ENCODE assay signal across 8 cellular contexts in genomic region chr4:67871867-67872266, GRCh38. TPM values are rescaled to one million over a fixed set of nuclear protein-coding genes. Genes with fewer than 3 reads are reported as not detected.
DNase-seq lines count a peak whose midpoint lies in the region; ATAC-seq and TF ChIP-seq lines count a peak whose summit lies in the region.

No MANE protein-coding gene starts in this region.

- H3K27me3 ChIP-seq in fibroblast of lung (ENCODE audit: control insufficient read depth, insufficient read depth, low read length), result no peaks in the 10 kb centered on the region

- no peaks in the 10 kb centered on the region for H3K36me3 ChIP-seq in fibroblast of lung (ENCODE audit: control insufficient read depth, insufficient read depth, low read length)

- H3K4me2 ChIP-seq in fibroblast of lung (ENCODE audit: extremely low read depth, insufficient read depth, low read length), result no peak overlapping the region

- H3K9me3 ChIP-seq in fibroblast of lung (ENCODE audit: control insufficient read depth, insufficient read depth, low read depth, low read length), result no peaks in the 10 kb centered on the region

- DNase-seq in DMS 273 treated with DMSO at 0.1 percent for 48 hours (lab: John Stamatoyannopoulos, UW), result peak; percentile 5
- DNase-seq in OCI-M1 (lab: John Stamatoyannopoulos, UW), result peak; percentile 88
- peak; percentile 44 to 65 for DNase-seq in fibroblast of lung (ENCODE audit: low read depth in 2 of 2)
- DNase-seq in stromal cell of bone marrow (ENCODE audit: low read depth), result peak; percentile 28
- no peak for DNase-seq in stimulated activated CD8-positive, alpha-beta memory T cell treated with anti-CD3 and anti-CD28 coated beads, Interleukin-4, amount 100 ng/mL, for 48 hours
- DNase-seq in activated CD8-positive, alpha-beta memory T cell treated with anti-CD3 and anti-CD28 coated beads, Interleukin-2, amount 50 U/mL, for 48 hours, result no peak

- no peak overlapping the region for H3K27ac ChIP-seq in fibroblast of lung (ENCODE audit: insufficient read depth, low read length)

- no peaks in the 10 kb centered on the region for H3K4me1 ChIP-seq in fibroblast of lung (ENCODE audit: control insufficient read depth, extremely low read depth, insufficient read depth, low read length)

- peak; percentile 36 to 57 for TF ChIP-seq CTCF in fibroblast of lung (conservative IDR thresholded peaks at IDR 0.05 in 1 of 2, IDR thresholded peaks at IDR 0.05 in 1 of 2; ENCODE audit: low read depth in 1 of 2, low read length in 2 of 2)

- no peaks in the 10 kb centered on the region for H4K20me1 ChIP-seq in fibroblast of lung (ENCODE audit: control insufficient read depth, extremely low read depth, insufficient read depth, low read length)

- ATAC-seq in GM19395 (IDR thresholded peaks at IDR 0.05; ENCODE audit: unreplicated experiment) (peak; percentile 93), HG03439 (IDR thresholded peaks at IDR 0.05; ENCODE audit: unreplicated experiment) (peak; percentile 75)

- no peaks in the 10 kb centered on the region for H3K79me2 ChIP-seq in fibroblast of lung (ENCODE audit: control insufficient read depth, insufficient read depth, low read length)

- H3K9ac ChIP-seq in fibroblast of lung (ENCODE audit: insufficient read depth, low read length), result no peak overlapping the region

- H2AFZ ChIP-seq in fibroblast of lung (ENCODE audit: low read length), result no peak overlapping the region

- no peak overlapping the region for H3K4me3 ChIP-seq in fibroblast of lung (replicated peaks in 1 of 4; ENCODE audit: control extremely low read depth in 1 of 4, insufficient read depth in 1 of 4, low read depth in 3 of 4, low read length in 4 of 4)

RNA-seq across cellular contexts. Expression of gene TMPRSS11D, which starts 11.9 kb away (rescaled TPM):
- not detected in 2 replicates for total RNA-seq in fibroblast of lung
- not detected in 2 replicates for polyA plus RNA-seq in fibroblast of lung
- polyA plus RNA-seq in fibroblast of lung (2012), result not detected in 2 replicates
- polyA minus RNA-seq in fibroblast of lung (ENCODE audit: low replicate concordance), result not detected in 2 replicates

Comparison
In these comparisons a context has a peak if more than half of its experiments do, and no peak if none do; other contexts are left out.
1. DNase-seq: peak in DMS 273 treated with DMSO at 0.1 percent for 48 hours (single experiment), OCI-M1 (single experiment), fibroblast of lung (2 of 2) and stromal cell of bone marrow (single experiment); none in stimulated activated CD8-positive, alpha-beta memory T cell treated with anti-CD3 and anti-CD28 coated beads, Interleukin-4, amount 100 ng/mL, for 48 hours (single experiment) and activated CD8-positive, alpha-beta memory T cell treated with anti-CD3 and anti-CD28 coated beads, Interleukin-2, amount 50 U/mL, for 48 hours (single experiment).